Comparison of ENCODE assay signal across 8 cellular contexts in the genomic region with DNA sequence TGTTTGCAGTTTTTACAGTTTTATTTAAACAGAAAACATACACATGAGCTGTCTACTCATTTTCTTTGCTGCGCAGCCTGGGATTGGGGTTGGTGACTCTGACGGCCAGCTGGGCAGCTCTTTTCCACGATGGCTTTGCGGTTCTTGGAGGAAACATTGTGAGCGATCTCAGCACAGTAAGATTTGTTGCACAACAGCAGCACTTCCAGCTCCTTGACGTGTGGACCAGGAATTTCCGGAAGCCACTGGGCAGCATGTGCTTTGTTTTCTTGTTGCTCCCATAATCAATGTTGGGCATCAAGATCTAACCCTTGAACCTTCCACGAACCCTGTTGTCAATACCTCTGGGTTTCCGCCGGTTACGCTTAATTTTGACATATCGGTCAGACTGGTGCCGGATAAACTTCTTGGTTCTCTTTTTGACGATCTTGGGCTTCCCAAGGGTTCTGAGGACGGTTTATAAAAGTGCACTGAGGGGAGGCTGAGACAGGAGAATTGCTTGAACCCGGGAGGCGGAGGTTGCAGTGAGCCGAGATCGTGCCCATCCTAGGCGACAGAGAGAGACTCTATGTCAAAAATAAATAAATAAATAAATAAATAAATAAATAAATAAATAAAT. TPM values are rescaled to one million over a fixed set of nuclear protein-coding genes. Genes with fewer than 3 reads are reported as not detected.
DNase-seq lines count a peak whose midpoint lies in the region; ATAC-seq and TF ChIP-seq lines count a peak whose summit lies in the region.

No MANE protein-coding gene starts in this region.

- no peak for TF ChIP-seq POLR2A in heart left ventricle (IDR thresholded peaks at IDR 0.05)

- H3K27ac Mint-ChIP-seq in activated T-helper 1 cell treated with anti-CD3 and anti-CD28 coated beads, Interleukin-12 subunit alpha, Interleukin-12 subunit beta, Interleukin-2, Interleukin-4 antibody, amounts not matched to agents 30 ng/mL and 10 ng/mL and 1 ng/mL, durations not matched to agents 14 hours and 24 hours and 36 hours: peak overlapping the region; percentile 21
- peak overlapping the region in 1 of 6 donors; percentile 65 for H3K27ac Mint-ChIP-seq in immature natural killer cell

- no peaks in the 10 kb centered on the region for H3K9me3 ChIP-seq in heart left ventricle
- no peaks in the 10 kb centered on the region for H3K9me3 ChIP-seq in thoracic aorta

- intact Hi-C loops in heart left ventricle (cut with DNase I): no loop called here
- intact Hi-C loops in left ventricle myocardium superior (cut with micrococcal nuclease): no loop called here
- intact Hi-C loops in activated T-helper 1 cell treated with anti-CD3 and anti-CD28 coated beads, Interleukin-12 subunit alpha, Interleukin-12 subunit beta, Interleukin-2, Interleukin-4 antibody, amounts not matched to agents 30 ng/mL and 10 ng/mL and 1 ng/mL, durations not matched to agents 14 hours and 24 hours and 36 hours (cut with micrococcal nuclease): loop anchor here (5.0 kb wide), 1 partner anchor 74 kb away; a partner anchor contains a TSS

- H3K9me3 Mint-ChIP-seq in activated T-helper 1 cell treated with anti-CD3 and anti-CD28 coated beads, Interleukin-12 subunit alpha, Interleukin-12 subunit beta, Interleukin-2, Interleukin-4 antibody, amounts not matched to agents 30 ng/mL and 10 ng/mL and 1 ng/mL, durations not matched to agents 14 hours and 24 hours and 36 hours: no peaks in the 10 kb centered on the region
- H3K9me3 Mint-ChIP-seq in immature natural killer cell: no peaks in the 10 kb centered on the region

- TF ChIP-seq CTCF in heart left ventricle (IDR thresholded peaks at IDR 0.05) (no peak), thoracic aorta (IDR thresholded peaks at IDR 0.05) (no peak)

- H3K4me3 ChIP-seq in heart left ventricle: peak overlapping the region in 9 of 12 donors; percentile 41 to 61 (median 51)
- peak overlapping the region; percentile 78 for H3K4me3 ChIP-seq in thoracic aorta

- ATAC-seq in heart left ventricle (peak in 2 of 4 donors; percentile 9 to 29), left ventricle myocardium superior (no peak), thoracic aorta (ENCODE audit: insufficient number of reproducible peaks, low FRiP score, low read depth) (no peak)

- peaks cover 14% of the 10 kb centered on the region for H3K4me1 Mint-ChIP-seq in activated T-helper 1 cell treated with anti-CD3 and anti-CD28 coated beads, Interleukin-12 subunit alpha, Interleukin-12 subunit beta, Interleukin-2, Interleukin-4 antibody, amounts not matched to agents 30 ng/mL and 10 ng/mL and 1 ng/mL, durations not matched to agents 14 hours and 24 hours and 36 hours (ENCODE audit: low read depth)
- peaks cover 8 to 12% of the 10 kb centered on the region in 2 donors for H3K4me1 Mint-ChIP-seq in immature natural killer cell

- peak overlapping the region; percentile 68 for H3K4me3 Mint-ChIP-seq in activated T-helper 1 cell treated with anti-CD3 and anti-CD28 coated beads, Interleukin-12 subunit alpha, Interleukin-12 subunit beta, Interleukin-2, Interleukin-4 antibody, amounts not matched to agents 30 ng/mL and 10 ng/mL and 1 ng/mL, durations not matched to agents 14 hours and 24 hours and 36 hours
- peak overlapping the region; percentile 34 to 71 (median 64) for H3K4me3 Mint-ChIP-seq in immature natural killer cell

- WGBS in heart left ventricle, 4 donors: 60 to 68% (median 64%) methylated on average over 20 of the region's 20 CpGs

- no peaks in the 10 kb centered on the region for H3K36me3 Mint-ChIP-seq in activated T-helper 1 cell treated with anti-CD3 and anti-CD28 coated beads, Interleukin-12 subunit alpha, Interleukin-12 subunit beta, Interleukin-2, Interleukin-4 antibody, amounts not matched to agents 30 ng/mL and 10 ng/mL and 1 ng/mL, durations not matched to agents 14 hours and 24 hours and 36 hours (ENCODE audit: low read depth)
- no peaks in the 10 kb centered on the region for H3K36me3 Mint-ChIP-seq in immature natural killer cell

- H3K36me3 ChIP-seq in heart left ventricle (no peaks in the 10 kb centered on the region), thoracic aorta (no peaks in the 10 kb centered on the region)

- H3K27ac ChIP-seq in heart left ventricle: no peak overlapping the region
- H3K27ac ChIP-seq in thoracic aorta: no peak overlapping the region

- H3K4me1 ChIP-seq in heart left ventricle (peaks cover 0 to 15% (median 6%) of the 10 kb centered on the region in 12 donors), thoracic aorta (ENCODE audit: control insufficient read depth in 1 of 2, low read depth in 2 of 2) (peaks cover 2 to 5% of the 10 kb centered on the region in 2 donors)

- DNase-seq in heart left ventricle: no peak
- no peak for DNase-seq in left ventricle myocardium superior
- no peak for DNase-seq in activated T-helper 1 cell treated with anti-CD3 and anti-CD28 coated beads, Interleukin-12 subunit alpha, Interleukin-12 subunit beta, Interleukin-2, Interleukin-4 antibody, amounts not matched to agents 30 ng/mL and 10 ng/mL and 1 ng/mL, durations not matched to agents 14 hours and 24 hours and 36 hours (ENCODE audit: low spot score)
- no peak for DNase-seq in immature natural killer cell
- no peak for DNase-seq in thoracic aorta (ENCODE audit: low spot score)
- DNase-seq in NAMALWA (ENCODE audit: low spot score): no peak
- DNase-seq in T-helper 9 cell: no peak
- DNase-seq in NCI-H82 treated with DMSO at 0.1 percent for 48 hours (lab: John Stamatoyannopoulos, UW; ENCODE audit: unreplicated experiment): no peak

- H3K27me3 ChIP-seq in heart left ventricle (no peaks in the 10 kb centered on the region), thoracic aorta (replicated peaks; ENCODE audit: insufficient read depth) (no peaks in the 10 kb centered on the region)

- peaks cover 12% of the 10 kb centered on the region for H3K27me3 Mint-ChIP-seq in activated T-helper 1 cell treated with anti-CD3 and anti-CD28 coated beads, Interleukin-12 subunit alpha, Interleukin-12 subunit beta, Interleukin-2, Interleukin-4 antibody, amounts not matched to agents 30 ng/mL and 10 ng/mL and 1 ng/mL, durations not matched to agents 14 hours and 24 hours and 36 hours (ENCODE audit: insufficient read depth)
- peaks cover 0 to 5% (median 2%) of the 10 kb centered on the region in 3 donors for H3K27me3 Mint-ChIP-seq in immature natural killer cell (ENCODE audit: low read depth in 3 of 3)

RNA-seq across cellular contexts. Expression of a gene that starts 21.8 kb away (rescaled TPM):
- 10 to 100 TPM in 2 of 9 donors, 1 to 10 TPM in 7; 1.6 to 26.0 (median 3.2) TPM for total RNA-seq in heart left ventricle
- 10 to 100 TPM in 1 of 2 donors, 1 to 10 TPM in 1; 5.5 to 28.1 TPM for polyA plus RNA-seq in heart left ventricle
- 6.3 TPM for total RNA-seq in left ventricle myocardium superior
- total RNA-seq in activated T-helper 1 cell treated with anti-CD3 and anti-CD28 coated beads, Interleukin-12 subunit alpha, Interleukin-12 subunit beta, Interleukin-2, Interleukin-4 antibody, amounts not matched to agents 30 ng/mL and 10 ng/mL and 1 ng/mL, durations not matched to agents 14 hours and 24 hours and 36 hours: 62.7 and 67.9 TPM in 2 replicates
- polyA plus RNA-seq in immature natural killer cell: 100 to 1,000 TPM; 195 to 241 (median 226) TPM
- total RNA-seq in thoracic aorta: 10 to 100 TPM; 19.0 to 22.2 TPM

RNA-seq across cellular contexts. Expression of a gene that starts 37.8 kb away (rescaled TPM):
- total RNA-seq in heart left ventricle: 1 to 10 TPM in 2 of 9 donors, under 1 TPM in 5, not detected in 2; 0.35 to 1.5 (median 0.60) TPM
- polyA plus RNA-seq in heart left ventricle: under 1 TPM; 0.53 to 0.95 TPM
- total RNA-seq in left ventricle myocardium superior: 0.27 TPM
- total RNA-seq in activated T-helper 1 cell treated with anti-CD3 and anti-CD28 coated beads, Interleukin-12 subunit alpha, Interleukin-12 subunit beta, Interleukin-2, Interleukin-4 antibody, amounts not matched to agents 30 ng/mL and 10 ng/mL and 1 ng/mL, durations not matched to agents 14 hours and 24 hours and 36 hours: 7.9 and 9.3 TPM in 2 replicates
- 1 to 10 TPM in 1 of 3 donors, under 1 TPM in 1, not detected in 1; 0.63 to 1.7 TPM for polyA plus RNA-seq in immature natural killer cell
- 1 to 10 TPM; 1.8 to 2.6 TPM for total RNA-seq in thoracic aorta

RNA-seq across cellular contexts. Expression of a gene that starts 51.5 kb away (rescaled TPM):
- 10 to 100 TPM; 25.3 to 51.2 (median 35.8) TPM for total RNA-seq in heart left ventricle
- 10 to 100 TPM; 16.8 to 43.2 TPM for polyA plus RNA-seq in heart left ventricle
- total RNA-seq in left ventricle myocardium superior: 36.4 TPM
- 120 and 127 TPM in 2 replicates for total RNA-seq in activated T-helper 1 cell treated with anti-CD3 and anti-CD28 coated beads, Interleukin-12 subunit alpha, Interleukin-12 subunit beta, Interleukin-2, Interleukin-4 antibody, amounts not matched to agents 30 ng/mL and 10 ng/mL and 1 ng/mL, durations not matched to agents 14 hours and 24 hours and 36 hours
- 10 to 100 TPM; 27.7 to 76.6 (median 37.7) TPM for polyA plus RNA-seq in immature natural killer cell
- 10 to 100 TPM; 53.7 to 92.6 TPM for total RNA-seq in thoracic aorta

RNA-seq across cellular contexts. Expression of a gene that starts 53.8 kb away (rescaled TPM):
- total RNA-seq in heart left ventricle (100 to 1,000 TPM in 1 of 9 donors, 10 to 100 TPM in 8; 35.8 to 130 (median 54.0) TPM), left ventricle myocardium superior (44.8 TPM), thoracic aorta (10 to 100 TPM; 63.4 to 65.8 TPM)
- polyA plus RNA-seq in heart left ventricle (10 to 100 TPM; 40.1 to 61.5 TPM), immature natural killer cell (10 to 100 TPM; 31.2 to 40.7 (median 37.2) TPM)
- 116 and 117 TPM in 2 replicates for total RNA-seq in activated T-helper 1 cell treated with anti-CD3 and anti-CD28 coated beads, Interleukin-12 subunit alpha, Interleukin-12 subunit beta, Interleukin-2, Interleukin-4 antibody, amounts not matched to agents 30 ng/mL and 10 ng/mL and 1 ng/mL, durations not matched to agents 14 hours and 24 hours and 36 hours
